22 cellular contexts compared by ENCODE assay signal in the genomic region with DNA sequence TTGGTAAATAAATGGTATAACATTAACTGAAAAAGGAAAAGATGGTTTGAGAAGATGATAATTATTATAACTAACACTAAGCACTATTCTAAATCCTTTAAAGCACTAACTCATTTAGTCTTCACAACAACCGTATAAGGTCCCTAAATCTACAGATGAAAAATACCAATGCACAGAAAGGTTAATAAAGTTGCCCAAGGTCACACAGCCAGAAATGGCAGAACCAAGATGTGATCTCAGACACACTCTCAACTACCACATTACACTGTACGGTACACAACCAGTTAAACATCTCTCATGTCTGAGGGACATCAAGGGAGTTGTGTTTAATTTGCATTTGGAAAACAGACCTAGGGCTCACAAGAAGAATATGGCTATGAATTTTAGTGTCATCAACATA. TPM values are rescaled to one million over a fixed set of nuclear protein-coding genes. Genes with fewer than 3 reads are reported as not detected.
A peak's percentile ranks its signal among the peaks of the same experiment; 100 is the strongest.
DNase-seq lines count a peak whose midpoint lies in the region; ATAC-seq, FAIRE-seq and TF ChIP-seq lines count a peak whose summit lies in the region.
"Had no signal": no experiment of that assay in that cellular context is flagged by ENCODE, and none has a peak within 500 bp of the region (broad histone marks: within the 10 kb centered on the region; RNA-seq: fewer than 3 reads in every experiment).

No MANE protein-coding gene starts in this region.

- FAIRE-seq in small intestine (lab: Jason Lieb, UNC), result no peak
- FAIRE-seq: A549, islet of Langerhans had no signal

- H3K9me3 ChIP-seq in Loucy (ENCODE audit: insufficient read depth, low read depth, low read length) (no peaks in the 10 kb centered on the region), small intestine (ENCODE audit: control insufficient read depth, low read depth) (no peaks in the 10 kb centered on the region), trophoblast cell (ENCODE audit: insufficient read depth, low read depth, low read length) (no peaks in the 10 kb centered on the region)
- H3K9me3 ChIP-seq: A549, HAP-1, right atrium auricular region, transverse colon had no signal

- peak overlapping the region; percentile 68 for H3K9ac ChIP-seq in Loucy (ENCODE audit: low read depth, low read length, poor library complexity, severe bottlenecking)
- H3K9ac ChIP-seq in trophoblast cell (ENCODE audit: low read length), result no peak overlapping the region

- no peaks in the 10 kb centered on the region for H3K27me3 Mint-ChIP-seq in activated CD4-positive, alpha-beta T cell treated with anti-CD3 and anti-CD28 coated beads, Interleukin-2, amount 10 ng/mL, durations not matched to agents 24 days and 14 days
- H3K27me3 Mint-ChIP-seq in central memory CD8-positive, alpha-beta T cell, result no peaks in the 10 kb centered on the region

- no peaks in the 10 kb centered on the region for H3K9me3 Mint-ChIP-seq in activated CD4-positive, alpha-beta T cell treated with anti-CD3 and anti-CD28 coated beads, Interleukin-2, amount 10 ng/mL, durations not matched to agents 24 days and 14 days
- H3K9me3 Mint-ChIP-seq in central memory CD8-positive, alpha-beta T cell, result no peaks in the 10 kb centered on the region

- H3F3A ChIP-seq in Loucy (ENCODE audit: low read depth), result no peaks in the 10 kb centered on the region

- WGBS in small intestine, 3 donors, result 88 to 94% (median 90%) methylated on average over 2 of the region's 2 CpGs
- no CpG with 5 or more reads among the region's 2 CpGs for WGBS in trophoblast cell (ENCODE audit: extremely low coverage, insufficient coverage, insufficient read length)

- H3K27me3 ChIP-seq in Loucy (ENCODE audit: insufficient read depth, low read length, poor library complexity, severe bottlenecking) (no peaks in the 10 kb centered on the region), small intestine (ENCODE audit: control insufficient read depth in 2 of 2, insufficient read depth in 2 of 2, low read length in 2 of 2) (no peaks in the 10 kb centered on the region), trophoblast cell (ENCODE audit: insufficient read depth, low read length) (no peaks in the 10 kb centered on the region)
- H3K27me3 ChIP-seq: right atrium auricular region, transverse colon had no signal

- peaks cover 59% of the 10 kb centered on the region for H3K36me3 Mint-ChIP-seq in activated CD4-positive, alpha-beta T cell treated with anti-CD3 and anti-CD28 coated beads, Interleukin-2, amount 10 ng/mL, durations not matched to agents 24 days and 14 days (ENCODE audit: low read depth)
- H3K36me3 Mint-ChIP-seq in central memory CD8-positive, alpha-beta T cell (ENCODE audit: insufficient read depth), result peaks cover 35% of the 10 kb centered on the region

- no peak overlapping the region for H2BK5ac ChIP-seq in trophoblast cell (ENCODE audit: low read depth, low read length, poor library complexity)

- no peaks in the 10 kb centered on the region for H3K79me1 ChIP-seq in trophoblast cell (ENCODE audit: low read length)

- no peak overlapping the region for H2BK12ac ChIP-seq in trophoblast cell (ENCODE audit: low read length)

- H3K79me2 ChIP-seq in Loucy (ENCODE audit: insufficient read depth, low read length) (peaks cover 91% of the 10 kb centered on the region), trophoblast cell (ENCODE audit: control insufficient read depth, insufficient read depth, low read length, poor library complexity) (no peaks in the 10 kb centered on the region)

- H3K4ac ChIP-seq in trophoblast cell (ENCODE audit: low read depth, low read length), result no peak overlapping the region

- H3K4me1 ChIP-seq in Loucy (ENCODE audit: insufficient read depth, low read length, poor library complexity, severe bottlenecking) (peaks cover 58% of the 10 kb centered on the region), small intestine (ENCODE audit: control insufficient read depth in 2 of 2, insufficient read depth in 1 of 2, low read depth in 1 of 2, low read length in 1 of 2) (no peaks in the 10 kb centered on the region), trophoblast cell (ENCODE audit: control insufficient read depth in 1 of 2, insufficient read depth in 2 of 2, low read length in 2 of 2) (no peaks in the 10 kb centered on the region)
- H3K4me1 ChIP-seq: A549, HAP-1, right atrium auricular region had no signal

- H3K27ac Mint-ChIP-seq in activated CD4-positive, alpha-beta T cell treated with anti-CD3 and anti-CD28 coated beads, Interleukin-2, amount 10 ng/mL, durations not matched to agents 24 days and 14 days, result peak overlapping the region; percentile 97
- H3K27ac Mint-ChIP-seq in central memory CD8-positive, alpha-beta T cell (ENCODE audit: low read depth), result peak overlapping the region; percentile 93

- no peak overlapping the region for H2BK120ac ChIP-seq in trophoblast cell (ENCODE audit: insufficient read depth, low read length, poor library complexity)

- H4K20me1 ChIP-seq in Loucy (ENCODE audit: insufficient read depth, low read length, poor library complexity, severe bottlenecking), result no peaks in the 10 kb centered on the region

- no peak for ATAC-seq in central memory CD8-positive, alpha-beta T cell (replicated peaks; ENCODE audit: extremely low read depth, poor library complexity, severe bottlenecking)
- ATAC-seq: A549 had no signal

- H3K18ac ChIP-seq in trophoblast cell (ENCODE audit: low read length), result no peak overlapping the region

- H3K4me3 Mint-ChIP-seq in activated CD4-positive, alpha-beta T cell treated with anti-CD3 and anti-CD28 coated beads, Interleukin-2, amount 10 ng/mL, durations not matched to agents 24 days and 14 days, result peak overlapping the region; percentile 81
- peak overlapping the region; percentile 69 for H3K4me3 Mint-ChIP-seq in central memory CD8-positive, alpha-beta T cell

- H3K4me3 ChIP-seq in Loucy (ENCODE audit: low read length, poor library complexity, severe bottlenecking) (peak overlapping the region; percentile 66), small intestine (ENCODE audit: low read depth in 1 of 2, low read length in 2 of 2) (no peak overlapping the region), trophoblast cell (ENCODE audit: low read depth, low read length) (no peak overlapping the region)
- H3K4me3 ChIP-seq: A549, coronary artery, HAP-1, PC-9, right atrium auricular region, transverse colon had no signal

- no peak for TF ChIP-seq CTCF in Loucy (conservative IDR thresholded peaks at IDR 0.05; ENCODE audit: low read length)

- H4K91ac ChIP-seq in trophoblast cell (ENCODE audit: low read depth, low read length), result no peak overlapping the region

- H2AK5ac ChIP-seq in trophoblast cell (ENCODE audit: low read length), result no peak overlapping the region

- no peak overlapping the region for H3K23ac ChIP-seq in trophoblast cell (ENCODE audit: low read length)

- H3K36me3 ChIP-seq in Loucy (ENCODE audit: insufficient read depth, low read length), result peaks cover 15% of the 10 kb centered on the region; the same call in 1 of the 2 replicates
- H3K36me3 ChIP-seq in small intestine (ENCODE audit: control insufficient read depth in 2 of 2, insufficient read depth in 2 of 2, low read length in 2 of 2), result no peaks in the 10 kb centered on the region
- H3K36me3 ChIP-seq in trophoblast cell (ENCODE audit: control insufficient read depth in 1 of 2, insufficient read depth in 2 of 2, low read length in 2 of 2), result no peaks in the 10 kb centered on the region
- H3K36me3 ChIP-seq: HAP-1, right atrium auricular region, transverse colon had no signal

- intact Hi-C loops in activated CD4-positive, alpha-beta T cell treated with anti-CD3 and anti-CD28 coated beads, Interleukin-2, amount 10 ng/mL, durations not matched to agents 24 days and 14 days (cut with micrococcal nuclease), result loop anchor here (2.0 kb wide), 2 partner anchors 14 to 22 kb away; a partner anchor contains a TSS

- H2AFZ ChIP-seq in Loucy (ENCODE audit: low read length) (no peak overlapping the region), trophoblast cell (ENCODE audit: insufficient read depth, low read length, poor library complexity) (no peak overlapping the region)
- H2AFZ ChIP-seq: PC-9 had no signal

- H3K27ac ChIP-seq in small intestine (ENCODE audit: low read depth in 1 of 2, low read length in 1 of 2) (peak overlapping the region; percentile 58 to 75), trophoblast cell (ENCODE audit: low read depth, low read length) (no peak overlapping the region)
- H3K27ac ChIP-seq: A549, PC-9, right atrium auricular region had no signal

- H3K9me2 ChIP-seq in Loucy (replicated peaks; ENCODE audit: low read depth, low read length), result no peaks in the 10 kb centered on the region

- no peak overlapping the region for H4K8ac ChIP-seq in trophoblast cell (ENCODE audit: low read depth, low read length)

- no peak for DNase-seq in activated CD4-positive, alpha-beta T cell treated with anti-CD3 and anti-CD28 coated beads, Interleukin-2, amount 10 ng/mL, durations not matched to agents 24 days and 14 days
- DNase-seq in activated CD4-positive, alpha-beta T cell treated with anti-CD3 and anti-CD28 coated beads for 48 hours, result no peak
- no peak for DNase-seq in central memory CD8-positive, alpha-beta T cell (ENCODE audit: low spot score in 2 of 2)
- DNase-seq in small intestine (no peak), trophoblast cell (no peak), DMS 273 (lab: John Stamatoyannopoulos, UW; ENCODE audit: unreplicated experiment) (no peak)
- no peak for DNase-seq in stimulated activated CD4-positive, alpha-beta T cell treated with anti-CD3 and anti-CD28 coated beads, Interleukin-15, amount 100 ng/mL, for 24 hours
- DNase-seq: aorta; glutamatergic neuron; mesendoderm; NCI-H1930; NCI-H524; PC-9; stimulated activated CD4-positive, alpha-beta T cell treated with anti-CD3 and anti-CD28 coated beads, Interleukin-4, amount 100 ng/mL, for 1 hour; stimulated activated CD8-positive, alpha-beta memory T cell treated with anti-CD3 and anti-CD28 coated beads, Interleukin-4, amount 100 ng/mL, for 48 hours; transverse colon had no signal

- H3K4me1 Mint-ChIP-seq in activated CD4-positive, alpha-beta T cell treated with anti-CD3 and anti-CD28 coated beads, Interleukin-2, amount 10 ng/mL, durations not matched to agents 24 days and 14 days, result peaks cover 50% of the 10 kb centered on the region
- H3K4me1 Mint-ChIP-seq in central memory CD8-positive, alpha-beta T cell, result peaks cover 74% of the 10 kb centered on the region

- H4K12ac ChIP-seq in trophoblast cell (ENCODE audit: low read depth, low read length), result no peak overlapping the region

- H3K14ac ChIP-seq in trophoblast cell (ENCODE audit: low read length), result no peak overlapping the region

- H3K4me2 ChIP-seq in Loucy (ENCODE audit: low read depth, low read length, poor library complexity, severe bottlenecking), result peak overlapping the region; percentile 78
- H3K4me2 ChIP-seq in trophoblast cell (ENCODE audit: low read length), result no peak overlapping the region
- H3K4me2 ChIP-seq: A549, PC-9 had no signal

RNA-seq across cellular contexts. Expression of a gene that starts 23.1 kb away (rescaled TPM):
- total RNA-seq in activated CD4-positive, alpha-beta T cell treated with anti-CD3 and anti-CD28 coated beads, Interleukin-2, amount 10 ng/mL, durations not matched to agents 24 days and 14 days, result 98.8 and 100 TPM in 2 replicates
- polyA plus RNA-seq in small intestine, result 10 to 100 TPM; 24.8 to 52.3 (median 30.3) TPM
- 7.9 and 8.4 TPM in 2 replicates for polyA plus RNA-seq in trophoblast cell (2013)

RNA-seq across cellular contexts. Expression of a gene that starts 52.4 kb away (rescaled TPM):
- total RNA-seq in activated CD4-positive, alpha-beta T cell treated with anti-CD3 and anti-CD28 coated beads, Interleukin-2, amount 10 ng/mL, durations not matched to agents 24 days and 14 days, result 9.7 and 10.3 TPM in 2 replicates
- polyA plus RNA-seq in small intestine, result 10 to 100 TPM; 18.8 to 23.2 (median 22.8) TPM
- 8.9 and 9.2 TPM in 2 replicates for polyA plus RNA-seq in trophoblast cell (2013)

RNA-seq across cellular contexts. Expression of a gene that starts 52.5 kb away (rescaled TPM):
- 13.3 and 18.6 TPM in 2 replicates for total RNA-seq in activated CD4-positive, alpha-beta T cell treated with anti-CD3 and anti-CD28 coated beads, Interleukin-2, amount 10 ng/mL, durations not matched to agents 24 days and 14 days
- polyA plus RNA-seq in small intestine, result 10 to 100 TPM in 2 of 3 donors, 1 to 10 TPM in 1; 9.7 to 20.1 (median 11.5) TPM
- 6.1 TPM in 2 replicates for polyA plus RNA-seq in trophoblast cell (2013)
